ENCODE assay signal across 11 cellular contexts in genomic region chr1:204123376-204123775, GRCh38. TPM values are rescaled to one million over a fixed set of nuclear protein-coding genes. Genes with fewer than 3 reads are reported as not detected.
DNase-seq lines count a peak whose midpoint lies in the region; ATAC-seq and TF ChIP-seq lines count a peak whose summit lies in the region.
"Had no signal": no experiment of that assay in that cellular context is flagged by ENCODE, and none has a peak within 500 bp of the region (broad histone marks: within the 10 kb centered on the region; RNA-seq: fewer than 3 reads in every experiment).

No MANE protein-coding gene starts in this region.

- no peak overlapping the region for H3K27ac ChIP-seq in DND-41 (ENCODE audit: low read length)
- H3K27ac ChIP-seq: pancreas had no signal

- ATAC-seq in DND-41 (ENCODE audit: insufficient read depth, low read depth): peak; percentile 56; the same call in 1 of the 3 replicates
- ATAC-seq in mucosa of descending colon: peak; percentile 52
- ATAC-seq in GM18861 (IDR thresholded peaks at IDR 0.05; ENCODE audit: unreplicated experiment): no peak
- ATAC-seq in GM19395 (IDR thresholded peaks at IDR 0.05; ENCODE audit: unreplicated experiment): no peak

- H2AFZ ChIP-seq in DND-41 (ENCODE audit: low read depth, low read length): no peak overlapping the region

- no peak overlapping the region for H3K4me2 ChIP-seq in DND-41 (ENCODE audit: insufficient read depth, low read length)

- H3K4me1 ChIP-seq in DND-41 (ENCODE audit: insufficient read depth, low read length) (no peaks in the 10 kb centered on the region), mucosa of descending colon (ENCODE audit: low read depth) (no peaks in the 10 kb centered on the region)
- H3K4me1 ChIP-seq: pancreas had no signal

- H3K9ac ChIP-seq in DND-41 (ENCODE audit: low read depth, low read length): no peak overlapping the region

- intact Hi-C loops in mucosa of descending colon (cut with DNase I, micrococcal nuclease): loop anchor here in 1 of 2 donors (10.0 kb wide), 1 partner anchor 49 kb away; the partner anchor contains the start of gene SOX13

- H3K4me3 ChIP-seq in DND-41 (ENCODE audit: low read depth in 1 of 2, low read length in 2 of 2) (no peak overlapping the region), mucosa of descending colon (no peak overlapping the region)
- H3K4me3 ChIP-seq: pancreas had no signal

- DNase-seq in DND-41 (no peak), cerebellar cortex (ENCODE audit: low spot score) (peak; percentile 4), mucosa of descending colon (peak in 2 of 3 donors; percentile 19 to 43), HK-2 (ENCODE audit: unreplicated experiment) (no peak), NCI-H146 (lab: John Stamatoyannopoulos, UW) (no peak)
- DNase-seq: activated naive CD4-positive, alpha-beta T cell treated with Interleukin-2 at 50 U/mL for 16 hours; NCI-H1092 had no signal

- H3K9me3 ChIP-seq in DND-41 (ENCODE audit: insufficient read depth, low read length, severe bottlenecking): no peaks in the 10 kb centered on the region
- H3K9me3 ChIP-seq in mucosa of descending colon: no peaks in the 10 kb centered on the region
- H3K9me3 ChIP-seq: pancreas had no signal

- no peaks in the 10 kb centered on the region for H3K79me2 ChIP-seq in DND-41 (ENCODE audit: insufficient read depth, low read length)

- H3K27me3 ChIP-seq in DND-41 (ENCODE audit: insufficient read depth, low read length, poor library complexity): no peaks in the 10 kb centered on the region
- H3K27me3 ChIP-seq: pancreas had no signal

- no peaks in the 10 kb centered on the region for H4K20me1 ChIP-seq in DND-41 (ENCODE audit: insufficient read depth, low read length)

- H3K36me3 ChIP-seq in DND-41 (ENCODE audit: insufficient read depth, low read length) (no peaks in the 10 kb centered on the region), mucosa of descending colon (ENCODE audit: low read depth) (peaks cover 3% of the 10 kb centered on the region)

- TF ChIP-seq CTCF in DND-41 (IDR thresholded peaks at IDR 0.05; ENCODE audit: borderline replicate concordance, extremely low read depth, low read length, poor library complexity, severe bottlenecking) (peak; percentile 43), LNCAP (IDR thresholded peaks at IDR 0.05) (peak; percentile 63), mucosa of descending colon (IDR thresholded peaks at IDR 0.05) (no peak)

RNA-seq across cellular contexts. Expression of gene ETNK2, which starts 28.5 kb away (rescaled TPM):
- total RNA-seq in mucosa of descending colon: 1 to 10 TPM in 2 of 3 donors, under 1 TPM in 1; 0.20 to 6.8 (median 2.1) TPM

RNA-seq across cellular contexts. Expression of gene REN, which starts 42.8 kb away (rescaled TPM):
- under 1 TPM in 2 of 3 donors, not detected in 1; 0.26 to 0.87 TPM for total RNA-seq in mucosa of descending colon
- total RNA-seq: pancreas had no signal

RNA-seq across cellular contexts. Expression of gene SOX13, which starts 50.5 kb away (rescaled TPM):
- total RNA-seq in mucosa of descending colon: 10 to 100 TPM; 39.8 to 69.2 (median 40.7) TPM

Comparison
In these comparisons a context has a peak if more than half of its experiments do, and no peak if none do; other contexts are left out.
1. ATAC-seq: peak in DND-41 (single experiment) and mucosa of descending colon (single experiment); none in GM18861 (single experiment) and GM19395 (single experiment).
2. DNase-seq: peak in cerebellar cortex (single experiment) and mucosa of descending colon (2 of 3); none in DND-41 (single experiment), HK-2 (single experiment) and NCI-H146 (single experiment).